ENCODE assay signal across 39 cellular contexts in genomic region chr5:133189881-133190280, GRCh38.
"Had no signal": no experiment of that assay in that cellular context is flagged by ENCODE, and none has a peak within 500 bp of the region (broad histone marks: within the 10 kb centered on the region; RNA-seq: fewer than 3 reads in every experiment).

No MANE protein-coding gene starts in this region.

- H3K27me3 Mint-ChIP-seq: activated CD4-positive, alpha-beta memory T cell treated with anti-CD3 and anti-CD28 coated beads for 36 hours; activated CD8-positive, alpha-beta T cell treated with anti-CD3 and anti-CD28 coated beads for 36 hours; activated naive CD8-positive, alpha-beta T cell treated with anti-CD3 and anti-CD28 coated beads for 36 hours; activated T-helper 17 cell treated with anti-CD3 and anti-CD28 coated beads, Interleukin-2, amount 50 U/mL, for 72 hours had no signal

- H3K27ac ChIP-seq: adrenal gland, body of pancreas, brain microvascular endothelial cell, cardiac muscle cell, VCaP had no signal

- H3K4me1 Mint-ChIP-seq: activated B cell treated with CpG ODN at 0.5 μM for 24 hours; activated CD4-positive, alpha-beta T cell treated with anti-CD3 and anti-CD28 coated beads, Interleukin-2, amount 10 ng/mL, durations not matched to agents 7 days and 5 days; activated naive CD8-positive, alpha-beta T cell treated with anti-CD3 and anti-CD28 coated beads for 36 hours; activated T-helper 17 cell treated with anti-CD3 and anti-CD28 coated beads, Interleukin-2, amount 50 U/mL, for 72 hours; central memory CD8-positive, alpha-beta T cell had no signal

- DNase-seq: activated B cell treated with CpG ODN at 0.5 μM for 24 hours; activated CD4-positive, alpha-beta memory T cell treated with anti-CD3 and anti-CD28 coated beads for 36 hours; activated CD4-positive, alpha-beta T cell treated with anti-CD3 and anti-CD28 coated beads for 4 hours; activated CD4-positive, alpha-beta T cell treated with anti-CD3 and anti-CD28 coated beads, Interleukin-2, amount 10 ng/mL, durations not matched to agents 7 days and 5 days; activated CD4-positive, CD25-positive, alpha-beta regulatory T cell treated with anti-CD3 and anti-CD28 coated beads, Interleukin-2, amount 50 U/mL, for 72 hours; activated CD8-positive, alpha-beta memory T cell treated with anti-CD3 and anti-CD28 coated beads, Interleukin-2, amount 50 U/mL, for 4 hours; activated CD8-positive, alpha-beta T cell treated with anti-CD3 and anti-CD28 coated beads for 36 hours; activated effector memory CD4-positive, alpha-beta T cell treated with anti-CD3 and anti-CD28 coated beads, Interleukin-2, amount 50 U/mL, for 16 hours; activated gamma-delta T cell treated with Interleukin-2 at 50 U/mL for 16 hours; activated naive CD4-positive, alpha-beta T cell; activated naive CD4-positive, alpha-beta T cell treated with anti-CD3 and anti-CD28 coated beads for 36 hours; activated naive CD4-positive, alpha-beta T cell treated with anti-CD3 and anti-CD28 coated beads, Interleukin-2, amount 50 U/mL, for 16 hours; activated naive CD8-positive, alpha-beta T cell treated with anti-CD3 and anti-CD28 coated beads for 36 hours; activated T-cell treated with anti-CD3 and anti-CD28 coated beads for 4 hours; activated T-cell treated with anti-CD3 and anti-CD28 coated beads, Interleukin-2, amount 50 U/mL, for 1 hour; activated T-cell treated with anti-CD3 and anti-CD28 coated beads, Interleukin-2, amount 50 U/mL, for 4 hours; activated T-cell treated with anti-CD3 and anti-CD28 coated beads, Interleukin-2, amount 50 U/mL, for 72 hours; adrenal gland; amniotic stem cell; aorta; body of pancreas; brain microvascular endothelial cell; caudate nucleus; cerebellar nuclear complex; SW 1271; T-helper 1 cell; T-helper 2 cell; T-helper 9 cell had no signal

- H3K4me1 ChIP-seq: adrenal gland, body of pancreas had no signal

- H3K4me3 Mint-ChIP-seq: activated B cell treated with CpG ODN at 0.5 μM for 24 hours; activated CD4-positive, alpha-beta memory T cell treated with anti-CD3 and anti-CD28 coated beads for 36 hours; activated CD4-positive, alpha-beta T cell treated with anti-CD3 and anti-CD28 coated beads, Interleukin-2, amount 10 ng/mL, durations not matched to agents 7 days and 5 days; activated CD8-positive, alpha-beta T cell treated with anti-CD3 and anti-CD28 coated beads for 36 hours; activated naive CD4-positive, alpha-beta T cell treated with anti-CD3 and anti-CD28 coated beads for 36 hours; activated naive CD8-positive, alpha-beta T cell treated with anti-CD3 and anti-CD28 coated beads for 36 hours; activated T-cell treated with anti-CD3 and anti-CD28 coated beads, Interleukin-2, amount 50 U/mL, for 4 hours; activated T-cell treated with anti-CD3 and anti-CD28 coated beads, Interleukin-2, amount 50 U/mL, for 72 hours; activated T-helper 1 cell treated with anti-CD3 and anti-CD28 coated beads, Interleukin-12 subunit alpha, Interleukin-12 subunit beta, Interleukin-2, Interleukin-4 antibody, amounts not matched to agents 30 ng/mL and 10 ng/mL and 1 ng/mL, durations not matched to agents 14 hours and 24 hours and 36 hours; activated T-helper 17 cell treated with anti-CD3 and anti-CD28 coated beads, Interleukin-2, amount 50 U/mL, for 72 hours; central memory CD8-positive, alpha-beta T cell; T-helper 1 cell treated with Interleukin-12 subunit alpha and Interleukin-12 subunit beta and Interleukin-4 antibody, amounts not matched to agents 30 μg/mL and 1 μg/mL, for 36 hours; T-helper 2 cell treated with Interferon-gamma antibody and Interleukin-4, amounts not matched to agents 5 μg/mL and 100 μg/mL, for 36 hours had no signal

- H3K27ac Mint-ChIP-seq: activated B cell treated with CpG ODN at 0.5 μM for 24 hours; activated CD4-positive, alpha-beta memory T cell treated with anti-CD3 and anti-CD28 coated beads for 36 hours; activated CD4-positive, alpha-beta T cell treated with anti-CD3 and anti-CD28 coated beads, Interleukin-2, amount 10 ng/mL, durations not matched to agents 7 days and 5 days; activated CD8-positive, alpha-beta T cell treated with anti-CD3 and anti-CD28 coated beads for 36 hours; activated naive CD4-positive, alpha-beta T cell treated with anti-CD3 and anti-CD28 coated beads for 36 hours; activated naive CD8-positive, alpha-beta T cell treated with anti-CD3 and anti-CD28 coated beads for 36 hours; activated T-cell treated with anti-CD3 and anti-CD28 coated beads, Interleukin-2, amount 50 U/mL, for 72 hours; activated T-helper 1 cell treated with anti-CD3 and anti-CD28 coated beads, Interleukin-12 subunit alpha, Interleukin-12 subunit beta, Interleukin-2, Interleukin-4 antibody, amounts not matched to agents 30 ng/mL and 10 ng/mL and 1 ng/mL, durations not matched to agents 14 hours and 24 hours and 36 hours; activated T-helper 17 cell treated with anti-CD3 and anti-CD28 coated beads, Interleukin-2, amount 50 U/mL, for 72 hours; T-helper 1 cell treated with Interleukin-12 subunit alpha and Interleukin-12 subunit beta and Interleukin-4 antibody, amounts not matched to agents 30 μg/mL and 1 μg/mL, for 36 hours; T-helper 2 cell treated with Interferon-gamma antibody and Interleukin-4, amounts not matched to agents 5 μg/mL and 100 μg/mL, for 36 hours had no signal

- H3K27me3 ChIP-seq: body of pancreas, brain microvascular endothelial cell, cardiac muscle cell had no signal

- H3K9me3 Mint-ChIP-seq: activated B cell treated with CpG ODN at 0.5 μM for 24 hours; activated CD4-positive, alpha-beta memory T cell treated with anti-CD3 and anti-CD28 coated beads for 36 hours; activated CD4-positive, alpha-beta T cell treated with anti-CD3 and anti-CD28 coated beads, Interleukin-2, amount 10 ng/mL, durations not matched to agents 7 days and 5 days; activated CD8-positive, alpha-beta T cell treated with anti-CD3 and anti-CD28 coated beads for 36 hours; activated naive CD4-positive, alpha-beta T cell treated with anti-CD3 and anti-CD28 coated beads for 36 hours; activated naive CD4-positive, alpha-beta T cell treated with anti-CD3 and anti-CD28 coated beads, Interleukin-2, amount 50 U/mL, for 72 hours; activated naive CD8-positive, alpha-beta T cell treated with anti-CD3 and anti-CD28 coated beads for 36 hours; activated T-cell treated with anti-CD3 and anti-CD28 coated beads, Interleukin-2, amount 50 U/mL, for 4 hours; activated T-cell treated with anti-CD3 and anti-CD28 coated beads, Interleukin-2, amount 50 U/mL, for 72 hours; activated T-helper 1 cell treated with anti-CD3 and anti-CD28 coated beads, Interleukin-12 subunit alpha, Interleukin-12 subunit beta, Interleukin-2, Interleukin-4 antibody, amounts not matched to agents 30 ng/mL and 10 ng/mL and 1 ng/mL, durations not matched to agents 14 hours and 24 hours and 36 hours; activated T-helper 17 cell treated with anti-CD3 and anti-CD28 coated beads, Interleukin-2, amount 50 U/mL, for 72 hours; central memory CD8-positive, alpha-beta T cell; T-helper 1 cell treated with Interleukin-12 subunit alpha and Interleukin-12 subunit beta and Interleukin-4 antibody, amounts not matched to agents 30 μg/mL and 1 μg/mL, for 36 hours; T-helper 2 cell treated with Interferon-gamma antibody and Interleukin-4, amounts not matched to agents 5 μg/mL and 100 μg/mL, for 36 hours had no signal

- H3K9me3 ChIP-seq: adrenal gland, body of pancreas had no signal

- H3K4me3 ChIP-seq: adrenal gland, body of pancreas, cardiac muscle cell had no signal

- FAIRE-seq: astrocyte, bronchial epithelial cell, TTC549 had no signal

- H3K36me3 ChIP-seq: adrenal gland, brain microvascular endothelial cell, cardiac muscle cell had no signal

- H3K36me3 Mint-ChIP-seq: activated CD4-positive, alpha-beta memory T cell treated with anti-CD3 and anti-CD28 coated beads for 36 hours; activated naive CD4-positive, alpha-beta T cell treated with anti-CD3 and anti-CD28 coated beads, Interleukin-2, amount 50 U/mL, for 72 hours; activated naive CD8-positive, alpha-beta T cell treated with anti-CD3 and anti-CD28 coated beads for 36 hours had no signal
